ENCODE assay signal across 24 cellular contexts in genomic region chr14:68236525-68236924, GRCh38.
DNase-seq lines count a peak whose midpoint lies in the region; ATAC-seq and TF ChIP-seq lines count a peak whose summit lies in the region.
"Had no signal": no experiment of that assay in that cellular context is flagged by ENCODE, and none has a peak within 500 bp of the region (broad histone marks: within the 10 kb centered on the region; RNA-seq: fewer than 3 reads in every experiment).

No MANE protein-coding gene starts in this region.

- POLR2A ChIA-PET in activated CD8-positive, alpha-beta T cell treated with anti-CD3 and anti-CD28 coated beads for 36 hours (lab: Charles Lee) = no interaction called here

- DNase-seq in left lobe of liver (ENCODE audit: low spot score) (no peak), osteocyte (ENCODE audit: extremely low spot score, unreplicated experiment) (no peak), uterus (peak in 1 of 2 donors; percentile 60), NCI-H345 treated with DMSO at 0.1 percent for 48 hours (lab: John Stamatoyannopoulos, UW; ENCODE audit: unreplicated experiment) (no peak)
- DNase-seq in activated CD8-positive, alpha-beta T cell treated with anti-CD3 and anti-CD28 coated beads for 36 hours = no peak
- DNase-seq: activated CD4-positive, alpha-beta T cell treated with anti-CD3 and anti-CD28 coated beads for 1 hour; activated naive CD4-positive, alpha-beta T cell treated with anti-CD3 and anti-CD28 coated beads, Interleukin-2, amount 50 U/mL, for 16 hours; activated T-cell treated with anti-CD3 and anti-CD28 coated beads, Interleukin-2, amount 50 U/mL, for 72 hours; aorta; CD4-positive, alpha-beta memory T cell; effector CD8-positive, alpha-beta T cell; H7; left cardiac atrium; NCI-H526; SK-N-SH; stimulated activated CD4-positive, alpha-beta T cell treated with anti-CD3 and anti-CD28 coated beads, Interleukin-15, amount 100 ng/mL, for 24 hours; T1000 had no signal

- H3K4me3 Mint-ChIP-seq in osteocyte (ENCODE audit: unreplicated experiment) = no peak overlapping the region
- H3K4me3 Mint-ChIP-seq in activated CD8-positive, alpha-beta T cell treated with anti-CD3 and anti-CD28 coated beads for 36 hours = no peak overlapping the region
- H3K4me3 Mint-ChIP-seq: activated T-cell treated with anti-CD3 and anti-CD28 coated beads, Interleukin-2, amount 50 U/mL, for 72 hours; CD4-positive, alpha-beta memory T cell had no signal

- no peaks in the 10 kb centered on the region for H3K27me3 Mint-ChIP-seq in osteocyte (ENCODE audit: unreplicated experiment)
- H3K27me3 Mint-ChIP-seq in activated CD8-positive, alpha-beta T cell treated with anti-CD3 and anti-CD28 coated beads for 36 hours = no peaks in the 10 kb centered on the region
- H3K27me3 Mint-ChIP-seq: CD4-positive, alpha-beta memory T cell had no signal

- peak overlapping the region; percentile 76 for H3K27ac Mint-ChIP-seq in osteocyte (ENCODE audit: unreplicated experiment)
- H3K27ac Mint-ChIP-seq in activated CD8-positive, alpha-beta T cell treated with anti-CD3 and anti-CD28 coated beads for 36 hours = no peak overlapping the region
- H3K27ac Mint-ChIP-seq: activated T-cell treated with anti-CD3 and anti-CD28 coated beads, Interleukin-2, amount 50 U/mL, for 72 hours; CD4-positive, alpha-beta memory T cell had no signal

- TF ChIP-seq POLR2A in uterus (IDR thresholded peaks at IDR 0.05) = no peak

- H3K27ac ChIP-seq in VCaP (peak overlapping the region; percentile 60), uterus (peak overlapping the region; percentile 90 to 94)
- H3K27ac ChIP-seq: neutrophil, right atrium auricular region, RWPE1 had no signal

- intact Hi-C loops in uterus (cut with DNase I; ENCODE audit: low total_unique reads) = no loop called here
- intact Hi-C loops in activated CD8-positive, alpha-beta T cell treated with anti-CD3 and anti-CD28 coated beads for 36 hours (cut with micrococcal nuclease) = no loop called here

- CTCF ChIA-PET in activated CD8-positive, alpha-beta T cell treated with anti-CD3 and anti-CD28 coated beads for 36 hours (lab: Charles Lee) = no interaction called here

- H3K36me3 Mint-ChIP-seq in osteocyte (ENCODE audit: unreplicated experiment) = no peaks in the 10 kb centered on the region
- peaks cover 3% of the 10 kb centered on the region for H3K36me3 Mint-ChIP-seq in activated CD8-positive, alpha-beta T cell treated with anti-CD3 and anti-CD28 coated beads for 36 hours (ENCODE audit: low read depth)
- H3K36me3 Mint-ChIP-seq: CD4-positive, alpha-beta memory T cell had no signal

- no peak for TF ChIP-seq CTCF in VCaP (conservative IDR thresholded peaks at IDR 0.05)
- TF ChIP-seq CTCF in osteocyte (IDR thresholded peaks at IDR 0.05) = no peak
- no peak for TF ChIP-seq CTCF in uterus (IDR thresholded peaks at IDR 0.05)
- TF ChIP-seq CTCF in activated CD8-positive, alpha-beta T cell treated with anti-CD3 and anti-CD28 coated beads for 36 hours (IDR thresholded peaks at IDR 0.05) = no peak

- H3K4me1 ChIP-seq in uterus = peaks cover 0 to 23% of the 10 kb centered on the region in 2 donors

- no peaks in the 10 kb centered on the region for H3K36me3 ChIP-seq in uterus
- H3K36me3 ChIP-seq: neutrophil, right atrium auricular region had no signal

- peak; percentile 68 for ATAC-seq in left lobe of liver
- ATAC-seq in HG03045 (IDR thresholded peaks at IDR 0.05; ENCODE audit: unreplicated experiment) = no peak
- ATAC-seq in activated CD8-positive, alpha-beta T cell treated with anti-CD3 and anti-CD28 coated beads for 36 hours = no peak
- ATAC-seq: activated T-cell treated with anti-CD3 and anti-CD28 coated beads, Interleukin-2, amount 50 U/mL, for 72 hours; esophagus mucosa; GM12878; left cardiac atrium had no signal

- H3K9me3 Mint-ChIP-seq in osteocyte (ENCODE audit: unreplicated experiment) = no peaks in the 10 kb centered on the region
- peaks cover 2% of the 10 kb centered on the region for H3K9me3 Mint-ChIP-seq in activated CD8-positive, alpha-beta T cell treated with anti-CD3 and anti-CD28 coated beads for 36 hours
- H3K9me3 Mint-ChIP-seq: activated T-cell treated with anti-CD3 and anti-CD28 coated beads, Interleukin-2, amount 50 U/mL, for 72 hours; CD4-positive, alpha-beta memory T cell had no signal

- no peaks in the 10 kb centered on the region for H3K9me3 ChIP-seq in uterus
- H3K9me3 ChIP-seq: neutrophil, right atrium auricular region, SK-N-SH had no signal

- no peaks in the 10 kb centered on the region for H3K27me3 ChIP-seq in uterus
- H3K27me3 ChIP-seq: neutrophil, right atrium auricular region had no signal

- no peak overlapping the region for H3K4me3 ChIP-seq in uterus
- H3K4me3 ChIP-seq: GM12878, right atrium auricular region had no signal

- peaks cover 30% of the 10 kb centered on the region for H3K4me1 Mint-ChIP-seq in osteocyte (ENCODE audit: unreplicated experiment)
- peaks cover 2% of the 10 kb centered on the region for H3K4me1 Mint-ChIP-seq in activated CD8-positive, alpha-beta T cell treated with anti-CD3 and anti-CD28 coated beads for 36 hours (ENCODE audit: low read depth)
